ENCODE assay signal across 34 cellular contexts in genomic region chr12:92938623-92939022, GRCh38.
"Had no signal": no experiment of that assay in that cellular context is flagged by ENCODE, and none has a peak within 500 bp of the region (broad histone marks: within the 10 kb centered on the region; RNA-seq: fewer than 3 reads in every experiment).

No MANE protein-coding gene starts in this region.

- H3K9me2 ChIP-seq: SK-N-SH had no signal

- H3K27ac Mint-ChIP-seq: activated CD4-positive, alpha-beta T cell treated with anti-CD3 and anti-CD28 coated beads for 36 hours; activated CD4-positive, alpha-beta T cell treated with anti-CD3 and anti-CD28 coated beads, Interleukin-2, amount 10 ng/mL, durations not matched to agents 7 days and 5 days; activated CD8-positive, alpha-beta T cell treated with anti-CD3 and anti-CD28 coated beads, Interleukin-2, amount 10 ng/mL, durations not matched to agents 7 days and 5 days; activated naive CD4-positive, alpha-beta T cell treated with anti-CD3 and anti-CD28 coated beads, Interleukin-2, amount 10 ng/mL, durations not matched to agents 7 days and 5 days; activated naive CD8-positive, alpha-beta T cell; activated naive CD8-positive, alpha-beta T cell treated with anti-CD3 and anti-CD28 coated beads, Interleukin-2, amount 50 U/mL, for 24 hours; activated T-cell treated with anti-CD3 and anti-CD28 coated beads, Interleukin-2, amount 50 U/mL, for 24 hours; T-helper 1 cell treated with Interleukin-12 subunit alpha and Interleukin-12 subunit beta and Interleukin-4 antibody, amounts not matched to agents 30 μg/mL and 1 μg/mL, for 36 hours; T-helper 2 cell treated with Interferon-gamma antibody and Interleukin-4, amounts not matched to agents 5 μg/mL and 100 μg/mL, for 36 hours; WTC11 had no signal

- H3K27me3 ChIP-seq: brain microvascular endothelial cell, MG63, SJSA1 had no signal

- H3K36me3 Mint-ChIP-seq: activated naive CD4-positive, alpha-beta T cell treated with anti-CD3 and anti-CD28 coated beads, Interleukin-2, amount 10 ng/mL, durations not matched to agents 7 days and 5 days; activated naive CD8-positive, alpha-beta T cell; WTC11 had no signal

- H3K9me3 Mint-ChIP-seq: activated CD4-positive, alpha-beta T cell treated with anti-CD3 and anti-CD28 coated beads, Interleukin-2, amount 10 ng/mL, durations not matched to agents 7 days and 5 days; activated naive CD4-positive, alpha-beta T cell treated with anti-CD3 and anti-CD28 coated beads, Interleukin-2, amount 10 ng/mL, durations not matched to agents 7 days and 5 days; activated T-cell treated with anti-CD3 and anti-CD28 coated beads, Interleukin-2, amount 50 U/mL, for 24 hours; T-helper 1 cell treated with Interleukin-12 subunit alpha and Interleukin-12 subunit beta and Interleukin-4 antibody, amounts not matched to agents 30 μg/mL and 1 μg/mL, for 36 hours; T-helper 2 cell treated with Interferon-gamma antibody and Interleukin-4, amounts not matched to agents 5 μg/mL and 100 μg/mL, for 36 hours; WTC11 had no signal

- DNase-seq: activated CD4-positive, alpha-beta T cell treated with anti-CD3 and anti-CD28 coated beads for 36 hours; activated CD4-positive, alpha-beta T cell treated with anti-CD3 and anti-CD28 coated beads, Interleukin-2, amount 10 ng/mL, durations not matched to agents 7 days and 5 days; activated CD4-positive, alpha-beta T cell treated with anti-CD3 and anti-CD28 coated beads, Interleukin-2, amount 50 U/mL, for 48 hours; activated CD8-positive, alpha-beta T cell treated with anti-CD3 and anti-CD28 coated beads, Interleukin-2, amount 10 ng/mL, durations not matched to agents 7 days and 5 days; activated effector memory CD4-positive, alpha-beta T cell treated with Interleukin-2 at 50 U/mL for 16 hours; activated naive CD4-positive, alpha-beta T cell treated with anti-CD3 and anti-CD28 coated beads, Interleukin-2, amount 10 ng/mL, durations not matched to agents 7 days and 5 days; activated naive CD8-positive, alpha-beta T cell treated with anti-CD3 and anti-CD28 coated beads, Interleukin-2, amount 50 U/mL, for 24 hours; activated T-cell treated with anti-CD3 and anti-CD28 coated beads, Interleukin-2, amount 50 U/mL, for 24 hours; anterior cingulate cortex; brain microvascular endothelial cell; Karpas-422; KBM-7; MG63; NCI-H1048; NCI-H1105 treated with DMSO at 0.1 percent for 48 hours; NCI-H1436; NCI-H1694; NCI-H2029 treated with DMSO at 0.1 percent for 48 hours; NCI-H2107; NCI-H2171; NCI-H510A; NCI-H526; NCI-H748 treated with DMSO at 0.1 percent for 48 hours; NK-92 treated with Interleukin-12 subunit alpha and Interleukin-12 subunit beta, amount 100 ng/mL, for 24 hours; PC-3; SHP77 treated with DMSO at 0.1 percent for 48 hours had no signal

- ATAC-seq: activated CD4-positive, alpha-beta T cell treated with anti-CD3 and anti-CD28 coated beads for 36 hours; activated CD4-positive, CD25-positive, alpha-beta regulatory T cell treated with anti-CD3 and anti-CD28 coated beads, Interleukin-2, amount 50 U/mL, for 24 hours; activated naive CD8-positive, alpha-beta T cell treated with anti-CD3 and anti-CD28 coated beads, Interleukin-2, amount 50 U/mL, for 24 hours; PC-3; WTC11 had no signal

- H3K4me1 Mint-ChIP-seq: activated CD4-positive, alpha-beta T cell treated with anti-CD3 and anti-CD28 coated beads for 36 hours; activated CD4-positive, alpha-beta T cell treated with anti-CD3 and anti-CD28 coated beads, Interleukin-2, amount 10 ng/mL, durations not matched to agents 7 days and 5 days; activated naive CD4-positive, alpha-beta T cell treated with anti-CD3 and anti-CD28 coated beads, Interleukin-2, amount 10 ng/mL, durations not matched to agents 7 days and 5 days had no signal

- H3K27me3 Mint-ChIP-seq: activated CD4-positive, alpha-beta T cell treated with anti-CD3 and anti-CD28 coated beads for 36 hours; activated CD4-positive, alpha-beta T cell treated with anti-CD3 and anti-CD28 coated beads, Interleukin-2, amount 10 ng/mL, durations not matched to agents 7 days and 5 days; activated naive CD4-positive, alpha-beta T cell treated with anti-CD3 and anti-CD28 coated beads, Interleukin-2, amount 10 ng/mL, durations not matched to agents 7 days and 5 days; activated naive CD8-positive, alpha-beta T cell; activated naive CD8-positive, alpha-beta T cell treated with anti-CD3 and anti-CD28 coated beads, Interleukin-2, amount 50 U/mL, for 24 hours; activated T-cell treated with anti-CD3 and anti-CD28 coated beads, Interleukin-2, amount 50 U/mL, for 24 hours had no signal

- H3K9me3 ChIP-seq: MG63, SJSA1, SK-N-SH had no signal

- H3K4me3 Mint-ChIP-seq: activated CD4-positive, alpha-beta T cell treated with anti-CD3 and anti-CD28 coated beads for 36 hours; activated CD4-positive, alpha-beta T cell treated with anti-CD3 and anti-CD28 coated beads, Interleukin-2, amount 10 ng/mL, durations not matched to agents 7 days and 5 days; activated CD8-positive, alpha-beta T cell treated with anti-CD3 and anti-CD28 coated beads, Interleukin-2, amount 10 ng/mL, durations not matched to agents 7 days and 5 days; activated naive CD4-positive, alpha-beta T cell treated with anti-CD3 and anti-CD28 coated beads, Interleukin-2, amount 10 ng/mL, durations not matched to agents 7 days and 5 days; activated naive CD8-positive, alpha-beta T cell; activated naive CD8-positive, alpha-beta T cell treated with anti-CD3 and anti-CD28 coated beads, Interleukin-2, amount 50 U/mL, for 24 hours; activated T-cell treated with anti-CD3 and anti-CD28 coated beads, Interleukin-2, amount 50 U/mL, for 24 hours; T-helper 1 cell treated with Interleukin-12 subunit alpha and Interleukin-12 subunit beta and Interleukin-4 antibody, amounts not matched to agents 30 μg/mL and 1 μg/mL, for 36 hours; T-helper 2 cell treated with Interferon-gamma antibody and Interleukin-4, amounts not matched to agents 5 μg/mL and 100 μg/mL, for 36 hours; WTC11 had no signal

- H3K36me3 ChIP-seq: brain microvascular endothelial cell, MG63, SJSA1 had no signal

- H3K27ac ChIP-seq: brain microvascular endothelial cell, SJSA1 had no signal

- FAIRE-seq: RCC 7860 had no signal

- H3K4me2 ChIP-seq: SK-N-SH had no signal

- H3K9ac ChIP-seq: SK-N-SH had no signal

- H3K4me3 ChIP-seq: MG63, SJSA1 had no signal
